ENCODE assay signal across 10 cellular contexts in the genomic region with DNA sequence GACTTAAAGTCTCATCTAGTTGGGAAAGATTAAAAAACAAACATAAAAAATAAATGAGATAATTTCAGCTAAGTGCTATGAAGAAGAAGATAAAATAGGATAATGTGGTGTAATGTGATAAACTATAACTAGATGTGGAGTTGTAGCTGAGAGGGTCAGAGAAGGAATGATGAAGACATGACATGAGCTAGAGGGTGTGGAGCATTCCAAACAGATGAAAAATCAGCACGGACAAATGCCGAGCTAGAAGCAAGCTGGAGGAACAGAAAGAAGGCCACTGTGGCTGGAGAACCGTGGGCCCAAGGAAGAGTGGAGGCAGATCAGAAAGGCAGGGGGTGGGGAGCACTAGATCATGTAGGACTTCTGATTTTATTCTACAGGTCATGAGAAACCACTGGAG.
DNase-seq lines count a peak whose midpoint lies in the region; ATAC-seq and TF ChIP-seq lines count a peak whose summit lies in the region.
"Had no signal": no experiment of that assay in that cellular context is flagged by ENCODE, and none has a peak within 500 bp of the region (broad histone marks: within the 10 kb centered on the region; RNA-seq: fewer than 3 reads in every experiment).

No MANE protein-coding gene starts in this region.

- no TSS peak for BruUV-seq in PC-9 (replicated peaks; lab: Mats Ljungman, UMichigan)
- BruUV-seq in OCI-LY7 (replicated peaks; lab: Mats Ljungman, UMichigan) = no TSS peak

- H3K79me2 ChIP-seq in PC-9 (ENCODE audit: low read depth) = peaks cover 35% of the 10 kb centered on the region
- H3K79me2 ChIP-seq in OCI-LY7 (ENCODE audit: insufficient read depth, low read depth, low read length) = peaks cover 4% of the 10 kb centered on the region; the same call in 1 of the 2 replicates

- peak; percentile 68 for ATAC-seq in esophagus mucosa
- ATAC-seq in omental fat pad (ENCODE audit: low FRiP score) = peak; percentile 78
- ATAC-seq in GM18498 (IDR thresholded peaks at IDR 0.05; ENCODE audit: unreplicated experiment) = no peak

- TF ChIP-seq CTCF in PC-9 (conservative IDR thresholded peaks at IDR 0.05) (no peak), omental fat pad (IDR thresholded peaks at IDR 0.05) (no peak), OCI-LY7 (conservative IDR thresholded peaks at IDR 0.05; ENCODE audit: low read length) (no peak)

- H3K36me3 ChIP-seq in PC-9 (ENCODE audit: low read depth) (peaks cover 15% of the 10 kb centered on the region; the same call in 1 of the 2 replicates), OCI-LY7 (ENCODE audit: insufficient read depth, low read length) (peaks cover 37% of the 10 kb centered on the region)
- H3K36me3 ChIP-seq: pancreas had no signal

- no peak overlapping the region for H2AFZ ChIP-seq in PC-9
- no peak overlapping the region for H2AFZ ChIP-seq in OCI-LY7 (ENCODE audit: low read length)

- peaks cover 7% of the 10 kb centered on the region; the same call in 1 of the 2 replicates for H3K9me3 ChIP-seq in PC-9 (ENCODE audit: insufficient read depth, low read depth)
- H3K9me3 ChIP-seq in OCI-LY7 (ENCODE audit: low read length) = no peaks in the 10 kb centered on the region; the same call in 1 of the 2 replicates
- H3K9me3 ChIP-seq: pancreas had no signal

- H3K27ac ChIP-seq in PC-9 (peak overlapping the region; percentile 93), OCI-LY7 (ENCODE audit: low read depth, low read length, poor library complexity, severe bottlenecking) (no peak overlapping the region)

- H4K20me1 ChIP-seq in PC-9 (ENCODE audit: insufficient read depth) (no peaks in the 10 kb centered on the region), OCI-LY7 (ENCODE audit: insufficient read depth, low read length) (no peaks in the 10 kb centered on the region)

- peak; percentile 93 for DNase-seq in EL
- peak; percentile 72 to 78 for DNase-seq in PC-9
- DNase-seq in omental fat pad (ENCODE audit: low spot score) = no peak
- DNase-seq in NK-92 treated with Interleukin-12 subunit alpha and Interleukin-12 subunit beta, amount 100 ng/mL, for 24 hours (lab: John Stamatoyannopoulos, UW) = no peak
- no peak for DNase-seq in OCI-LY7 (ENCODE audit: low spot score)
- no peak for DNase-seq in DMS79 (lab: John Stamatoyannopoulos, UW)
- DNase-seq: pancreas; stimulated activated CD8-positive, alpha-beta memory T cell treated with anti-CD3 and anti-CD28 coated beads, Interleukin-4, amount 100 ng/mL, for 48 hours had no signal

- H3K4me3 ChIP-seq in PC-9 (peak overlapping the region; percentile 9; the same call in 1 of the 2 replicates), OCI-LY7 (ENCODE audit: low read depth, low read length, poor library complexity, severe bottlenecking) (no peak overlapping the region)
- H3K4me3 ChIP-seq: pancreas had no signal

- H3K4me1 ChIP-seq in PC-9 (replicated peaks; ENCODE audit: insufficient read depth) (peaks cover 68% of the 10 kb centered on the region), OCI-LY7 (ENCODE audit: insufficient read depth, low read length, poor library complexity, severe bottlenecking) (peaks cover 18% of the 10 kb centered on the region)

- peaks cover 52% of the 10 kb centered on the region for H3F3A ChIP-seq in PC-9 (ENCODE audit: insufficient read depth, low read depth)

- peak overlapping the region; percentile 73 for H3K4me2 ChIP-seq in PC-9
- H3K4me2 ChIP-seq in OCI-LY7 (ENCODE audit: low read length) = no peak overlapping the region

- intact Hi-C loops in PC-9 (cut with micrococcal nuclease; ENCODE audit: unreplicated experiment) (loop anchor here (2.0 to 10.0 kb wide), 5 partner anchors 43 to 349 kb away; partner anchors contain the start of gene SAMD9), OCI-LY7 (cut with micrococcal nuclease; ENCODE audit: unreplicated experiment) (loop anchor here (5.0 kb wide), 1 partner anchor 48 kb away; no protein-coding TSS in a partner anchor)

- H3K9me2 ChIP-seq in PC-9 (ENCODE audit: insufficient read depth) = no peaks in the 10 kb centered on the region
- no peaks in the 10 kb centered on the region for H3K9me2 ChIP-seq in OCI-LY7 (ENCODE audit: insufficient read depth, low read length)

- POLR2A ChIA-PET in PC-9 (lab: Charles Lee; ENCODE audit: unreplicated experiment) = interaction anchor here (0.6 to 1.0 kb wide), 3 partner anchors 18 to 151 kb away, joined by 4 to 5 read pairs (median 4); no protein-coding TSS in a partner anchor
- POLR2A ChIA-PET in OCI-LY7 (lab: Charles Lee) = interaction anchor here (0.7 to 1.8 kb wide), 7 partner anchors 9 to 722 kb away, joined by 3 to 7 read pairs (median 3); partner anchors contain the start of gene CDK6

- H3K27me3 ChIP-seq in PC-9 (ENCODE audit: insufficient read depth, low read depth) = no peaks in the 10 kb centered on the region
- H3K27me3 ChIP-seq: pancreas had no signal

- CTCF ChIA-PET in PC-9 (lab: Charles Lee) = no interaction called here
- CTCF ChIA-PET in OCI-LY7 (lab: Charles Lee; ENCODE audit: unreplicated experiment) = no interaction called here

Comparison
In these comparisons a context has a peak if more than half of its experiments do, and no peak if none do; other contexts are left out.
1. DNase-seq: peak in EL (single experiment) and PC-9 (2 of 2); none in omental fat pad (single experiment), NK-92 treated with Interleukin-12 subunit alpha and Interleukin-12 subunit beta, amount 100 ng/mL, for 24 hours (single experiment), OCI-LY7 (single experiment) and DMS79 (single experiment).